ENCODE assay signal across 8 cellular contexts in genomic region chr6:134435814-134436280, GRCh38.
DNase-seq lines count a peak whose midpoint lies in the region; ATAC-seq and TF ChIP-seq lines count a peak whose summit lies in the region.

No MANE protein-coding gene starts in this region.

- no peak overlapping the region for H3K27ac ChIP-seq in CD8-positive, alpha-beta memory T cell (ENCODE audit: low read depth, low read length)
- H3K27ac ChIP-seq in HEK293 (ENCODE audit: extremely low read depth, low read depth, low read length) (no peak overlapping the region), uterus (no peak overlapping the region)

- H3K9me3 Mint-ChIP-seq in CD8-positive, alpha-beta memory T cell, result no peaks in the 10 kb centered on the region
- H3K9me3 Mint-ChIP-seq in activated naive CD8-positive, alpha-beta T cell treated with anti-CD3 and anti-CD28 coated beads, Interleukin-2, amount 50 U/mL, for 24 hours, result no peaks in the 10 kb centered on the region

- no peaks in the 10 kb centered on the region for H3K36me3 Mint-ChIP-seq in CD8-positive, alpha-beta memory T cell
- no peaks in the 10 kb centered on the region for H3K36me3 Mint-ChIP-seq in activated naive CD8-positive, alpha-beta T cell treated with anti-CD3 and anti-CD28 coated beads, Interleukin-2, amount 50 U/mL, for 24 hours (ENCODE audit: low read depth)

- H3K4me3 ChIP-seq in CD8-positive, alpha-beta memory T cell (ENCODE audit: low read length), result no peak overlapping the region
- H3K4me3 ChIP-seq in HEK293 (ENCODE audit: low read depth, low read length) (no peak overlapping the region; the same call in 1 of the 2 replicates), neuron (ENCODE audit: low read length) (peak overlapping the region; percentile 5), mucosa of descending colon (no peak overlapping the region), uterus (no peak overlapping the region)

- intact Hi-C loops in mucosa of descending colon (cut with DNase I, micrococcal nuclease), result no loop called here
- intact Hi-C loops in uterus (cut with DNase I; ENCODE audit: low total_unique reads), result no loop called here

- H2AFZ ChIP-seq in neuron (ENCODE audit: low read depth, low read length), result peak overlapping the region; percentile 31

- DNase-seq in CD8-positive, alpha-beta memory T cell, result no peak
- no peak for DNase-seq in activated naive CD8-positive, alpha-beta T cell treated with anti-CD3 and anti-CD28 coated beads, Interleukin-2, amount 50 U/mL, for 24 hours
- DNase-seq in mucosa of descending colon (no peak), uterus (no peak)

- peak overlapping the region; percentile 74 to 86 (median 79) for H3K4me3 Mint-ChIP-seq in CD8-positive, alpha-beta memory T cell
- H3K4me3 Mint-ChIP-seq in activated naive CD8-positive, alpha-beta T cell treated with anti-CD3 and anti-CD28 coated beads, Interleukin-2, amount 50 U/mL, for 24 hours, result peak overlapping the region; percentile 46

- no peak for TF ChIP-seq POLR2A in uterus (IDR thresholded peaks at IDR 0.05)

- H3K9me3 ChIP-seq in CD8-positive, alpha-beta memory T cell (ENCODE audit: low read length), result no peaks in the 10 kb centered on the region
- H3K9me3 ChIP-seq in HEK293 (ENCODE audit: control insufficient read depth, insufficient read depth, low read depth, low read length) (no peaks in the 10 kb centered on the region), neuron (ENCODE audit: low read length) (no peaks in the 10 kb centered on the region), mucosa of descending colon (no peaks in the 10 kb centered on the region), uterus (no peaks in the 10 kb centered on the region)

- H3K4me1 Mint-ChIP-seq in CD8-positive, alpha-beta memory T cell, result peaks cover 18 to 23% (median 21%) of the 10 kb centered on the region in 3 donors
- H3K4me1 Mint-ChIP-seq in activated naive CD8-positive, alpha-beta T cell treated with anti-CD3 and anti-CD28 coated beads, Interleukin-2, amount 50 U/mL, for 24 hours, result peaks cover 33% of the 10 kb centered on the region

- peak; percentile 21 for ATAC-seq in activated naive CD8-positive, alpha-beta T cell treated with anti-CD3 and anti-CD28 coated beads, Interleukin-2, amount 50 U/mL, for 24 hours
- ATAC-seq in mucosa of descending colon (no peak), GM21360 (IDR thresholded peaks at IDR 0.05; ENCODE audit: unreplicated experiment) (no peak), GM21619 (IDR thresholded peaks at IDR 0.05; ENCODE audit: unreplicated experiment) (no peak)

- POLR2A ChIA-PET in CD8-positive, alpha-beta memory T cell (lab: Charles Lee), result interaction anchor here (0.6 kb wide), 1 partner anchor 261 kb away, joined by 3 read pairs; no protein-coding TSS in a partner anchor
- POLR2A ChIA-PET in HEK293 (lab: Yijun Ruan, JAX), result interaction anchor here (0.5 kb wide), 1 partner anchor 94 kb away, joined by 6 read pairs; no protein-coding TSS in a partner anchor

- TF ChIP-seq CTCF in HEK293 (tag by site-specific recombination; IDR thresholded peaks at IDR 0.05) (no peak), mucosa of descending colon (IDR thresholded peaks at IDR 0.05) (no peak), uterus (IDR thresholded peaks at IDR 0.05) (no peak)

- CTCF ChIA-PET in CD8-positive, alpha-beta memory T cell (lab: Charles Lee), result no interaction called here
- CTCF ChIA-PET in HEK293 (lab: Yijun Ruan, JAX), result interaction anchor here (0.7 to 1.2 kb wide), 3 partner anchors 8 to 292 kb away, joined by 3 read pairs; no protein-coding TSS in a partner anchor

- peaks cover 3 to 4% of the 10 kb centered on the region in 2 donors for H3K27me3 Mint-ChIP-seq in CD8-positive, alpha-beta memory T cell
- H3K27me3 Mint-ChIP-seq in activated naive CD8-positive, alpha-beta T cell treated with anti-CD3 and anti-CD28 coated beads, Interleukin-2, amount 50 U/mL, for 24 hours, result no peaks in the 10 kb centered on the region

- no peaks in the 10 kb centered on the region for H3K36me3 ChIP-seq in CD8-positive, alpha-beta memory T cell (ENCODE audit: insufficient read depth, low read length)
- H3K36me3 ChIP-seq in HEK293 (ENCODE audit: control insufficient read depth in 2 of 2, insufficient read depth in 1 of 2, low read length in 2 of 2) (no peaks in the 10 kb centered on the region), neuron (ENCODE audit: insufficient read depth, low read length) (no peaks in the 10 kb centered on the region), mucosa of descending colon (ENCODE audit: low read depth) (no peaks in the 10 kb centered on the region), uterus (no peaks in the 10 kb centered on the region)

- no peaks in the 10 kb centered on the region for H3K27me3 ChIP-seq in CD8-positive, alpha-beta memory T cell (ENCODE audit: insufficient read depth, low read length, poor library complexity, severe bottlenecking)
- no peaks in the 10 kb centered on the region for H3K27me3 ChIP-seq in neuron (ENCODE audit: insufficient read depth, low read length)
- no peaks in the 10 kb centered on the region for H3K27me3 ChIP-seq in uterus

- no peaks in the 10 kb centered on the region for H3K4me1 ChIP-seq in CD8-positive, alpha-beta memory T cell (ENCODE audit: insufficient read depth, low read length)
- H3K4me1 ChIP-seq in HEK293 (ENCODE audit: control insufficient read depth, insufficient read depth, low read length) (peaks cover 3% of the 10 kb centered on the region; the same call in 1 of the 2 replicates), neuron (ENCODE audit: insufficient read depth, low read length) (peaks cover 14% of the 10 kb centered on the region), mucosa of descending colon (ENCODE audit: low read depth) (no peaks in the 10 kb centered on the region), uterus (no peaks in the 10 kb centered on the region)

- H3K27ac Mint-ChIP-seq in CD8-positive, alpha-beta memory T cell, result peak overlapping the region in 6 of 8 donors; percentile 9 to 82 (median 51)
- peak overlapping the region; percentile 91 for H3K27ac Mint-ChIP-seq in activated naive CD8-positive, alpha-beta T cell treated with anti-CD3 and anti-CD28 coated beads, Interleukin-2, amount 50 U/mL, for 24 hours

TF ChIP-seq in HEK293, 187 proteins besides CTCF, POLR2A, EP300 and RAD21:
- no peak for TF ChIP-seq ZNF501 (tag by site-specific recombination; IDR thresholded peaks at IDR 0.05)
- 0 out of 2 replicates have a peak, but pooled peaks have one; percentile 32 for TF ChIP-seq PRDM1 (tag by site-specific recombination; IDR thresholded peaks at IDR 0.05)
